In the genomic region with DNA sequence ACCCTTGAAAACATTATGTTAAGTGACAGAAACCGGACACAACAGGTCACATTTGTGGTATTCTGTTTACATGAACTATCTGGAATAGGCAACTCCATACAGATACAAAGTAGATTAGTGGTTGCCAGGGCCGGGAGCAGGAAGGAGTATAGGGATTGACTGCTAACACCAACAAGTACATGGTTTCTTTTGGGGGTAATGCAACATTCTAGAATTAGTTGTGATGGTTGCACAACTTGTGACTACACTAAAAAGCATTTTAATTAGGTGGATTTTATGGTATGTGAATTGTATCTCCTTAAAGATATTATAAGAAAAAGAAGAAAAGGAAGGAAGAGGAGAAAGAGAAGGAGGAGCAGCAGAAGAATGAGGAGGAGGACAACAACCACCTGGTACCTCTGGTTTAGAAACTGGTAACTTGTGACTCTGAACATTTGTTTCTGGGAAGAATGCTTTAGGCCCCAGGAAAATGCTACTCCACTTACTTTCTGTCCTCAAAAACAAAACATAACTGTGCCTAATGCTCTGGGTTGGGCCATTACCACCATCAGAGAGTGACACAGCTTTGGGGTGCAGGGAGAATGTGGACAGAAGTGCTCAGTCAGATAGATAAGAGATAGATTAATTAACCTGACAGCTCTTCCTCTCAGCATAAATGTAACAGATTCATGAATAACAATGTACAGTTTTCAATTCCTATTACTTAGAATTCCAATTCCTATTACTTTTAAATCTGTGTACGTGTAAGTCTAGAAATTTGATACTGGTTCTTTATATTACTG, we compare ENCODE assay signal across 1 cellular context.
TF ChIP-seq lines count a peak whose summit lies in the region.

No MANE protein-coding gene starts in this region.

TF ChIP-seq in K562, 482 proteins besides CTCF, POLR2A, EP300 and RAD21 (continued from another document):
- TF ChIP-seq ZNF407 (IDR thresholded peaks at IDR 0.05; ENCODE audit: low read depth) = no peak
- no peak for TF ChIP-seq MEF2D (tag; conservative IDR thresholded peaks at IDR 0.05; ENCODE audit: low read depth)
- no peak for TF ChIP-seq LARP7 (IDR thresholded peaks at IDR 0.05)
- 0 out of 2 replicates have a peak, but pooled peaks have one; percentile 41 for TF ChIP-seq SMARCE1 (IDR thresholded peaks at IDR 0.05)
- no peak for TF ChIP-seq ZNF324 (CRISPR knock-in tag; IDR thresholded peaks at IDR 0.05)
- TF ChIP-seq, protein P1, sequence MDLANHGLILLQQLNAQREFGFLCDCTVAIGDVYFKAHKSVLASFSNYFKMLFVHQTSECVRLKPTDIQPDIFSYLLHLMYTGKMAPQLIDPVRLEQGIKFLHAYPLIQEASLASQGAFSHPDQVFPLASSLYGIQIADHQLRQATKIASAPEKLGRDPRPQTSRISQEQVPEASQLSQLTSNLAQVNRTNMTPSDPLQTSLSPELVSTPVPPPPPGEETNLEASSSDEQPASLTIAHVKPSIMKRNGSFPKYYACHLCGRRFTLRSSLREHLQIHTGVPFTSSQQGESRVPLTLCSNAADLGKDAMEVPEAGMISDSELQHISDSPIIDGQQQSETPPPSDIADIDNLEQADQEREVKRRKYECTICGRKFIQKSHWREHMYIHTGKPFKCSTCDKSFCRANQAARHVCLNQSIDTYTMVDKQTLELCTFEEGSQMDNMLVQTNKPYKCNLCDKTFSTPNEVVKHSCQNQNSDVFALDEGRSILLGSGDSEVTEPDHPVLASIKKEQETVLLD (IDR thresholded peaks at IDR 0.05) = no peak
- no peak for TF ChIP-seq ZNF3 (CRISPR knock-in tag; IDR thresholded peaks at IDR 0.05)
- TF ChIP-seq, protein P2, sequence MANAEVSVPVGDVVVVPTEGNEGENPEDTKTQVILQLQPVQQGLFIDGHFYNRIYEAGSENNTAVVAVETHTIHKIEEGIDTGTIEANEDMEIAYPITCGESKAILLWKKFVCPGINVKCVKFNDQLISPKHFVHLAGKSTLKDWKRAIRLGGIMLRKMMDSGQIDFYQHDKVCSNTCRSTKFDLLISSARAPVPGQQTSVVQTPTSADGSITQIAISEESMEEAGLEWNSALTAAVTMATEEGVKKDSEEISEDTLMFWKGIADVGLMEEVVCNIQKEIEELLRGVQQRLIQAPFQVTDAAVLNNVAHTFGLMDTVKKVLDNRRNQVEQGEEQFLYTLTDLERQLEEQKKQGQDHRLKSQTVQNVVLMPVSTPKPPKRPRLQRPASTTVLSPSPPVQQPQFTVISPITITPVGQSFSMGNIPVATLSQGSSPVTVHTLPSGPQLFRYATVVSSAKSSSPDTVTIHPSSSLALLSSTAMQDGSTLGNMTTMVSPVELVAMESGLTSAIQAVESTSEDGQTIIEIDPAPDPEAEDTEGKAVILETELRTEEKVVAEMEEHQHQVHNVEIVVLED (CRISPR knock-in tag; IDR thresholded peaks at IDR 0.05) = 0 out of 2 replicates have a peak, but pooled peaks have one; percentile 12
- TF ChIP-seq HCFC1 (IDR thresholded peaks at IDR 0.05; ENCODE audit: low read depth, low read length) = no peak
- TF ChIP-seq, protein P3, sequence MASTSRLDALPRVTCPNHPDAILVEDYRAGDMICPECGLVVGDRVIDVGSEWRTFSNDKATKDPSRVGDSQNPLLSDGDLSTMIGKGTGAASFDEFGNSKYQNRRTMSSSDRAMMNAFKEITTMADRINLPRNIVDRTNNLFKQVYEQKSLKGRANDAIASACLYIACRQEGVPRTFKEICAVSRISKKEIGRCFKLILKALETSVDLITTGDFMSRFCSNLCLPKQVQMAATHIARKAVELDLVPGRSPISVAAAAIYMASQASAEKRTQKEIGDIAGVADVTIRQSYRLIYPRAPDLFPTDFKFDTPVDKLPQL (IDR thresholded peaks at IDR 0.05; ENCODE audit: extremely low read depth, insufficient read length) = no peak
- no peak for TF ChIP-seq BRCA1 (IDR thresholded peaks at IDR 0.05)
- TF ChIP-seq BRCA1 (CRISPR knock-in tag; IDR thresholded peaks at IDR 0.05) = no peak
- TF ChIP-seq BACH1 (tag; IDR thresholded peaks at IDR 0.05) = peak; percentile 18; the same call in 1 of the 2 replicates
- TF ChIP-seq, protein P4, sequence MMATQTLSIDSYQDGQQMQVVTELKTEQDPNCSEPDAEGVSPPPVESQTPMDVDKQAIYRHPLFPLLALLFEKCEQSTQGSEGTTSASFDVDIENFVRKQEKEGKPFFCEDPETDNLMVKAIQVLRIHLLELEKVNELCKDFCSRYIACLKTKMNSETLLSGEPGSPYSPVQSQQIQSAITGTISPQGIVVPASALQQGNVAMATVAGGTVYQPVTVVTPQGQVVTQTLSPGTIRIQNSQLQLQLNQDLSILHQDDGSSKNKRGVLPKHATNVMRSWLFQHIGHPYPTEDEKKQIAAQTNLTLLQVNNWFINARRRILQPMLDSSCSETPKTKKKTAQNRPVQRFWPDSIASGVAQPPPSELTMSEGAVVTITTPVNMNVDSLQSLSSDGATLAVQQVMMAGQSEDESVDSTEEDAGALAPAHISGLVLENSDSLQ (IDR thresholded peaks at IDR 0.05) = peak; percentile 72
- no peak for TF ChIP-seq EWSR1 (IDR thresholded peaks at IDR 0.05; ENCODE audit: borderline replicate concordance, low read depth, partially characterized antibody)
- TF ChIP-seq DPF2 (IDR thresholded peaks at IDR 0.05) = peak; percentile 37; the same call in 1 of the 2 replicates
- TF ChIP-seq TEAD4 (IDR thresholded peaks at IDR 0.05; ENCODE audit: low read length) = peak; percentile 38; the same call in 1 of the 2 replicates
- no peak for TF ChIP-seq TEAD4 (CRISPR knock-in tag; IDR thresholded peaks at IDR 0.05; ENCODE audit: borderline replicate concordance)
- TF ChIP-seq SMARCA4 (IDR thresholded peaks at IDR 0.05) = peak; percentile 68; the same call in 1 of the 2 replicates
- TF ChIP-seq, protein P5, sequence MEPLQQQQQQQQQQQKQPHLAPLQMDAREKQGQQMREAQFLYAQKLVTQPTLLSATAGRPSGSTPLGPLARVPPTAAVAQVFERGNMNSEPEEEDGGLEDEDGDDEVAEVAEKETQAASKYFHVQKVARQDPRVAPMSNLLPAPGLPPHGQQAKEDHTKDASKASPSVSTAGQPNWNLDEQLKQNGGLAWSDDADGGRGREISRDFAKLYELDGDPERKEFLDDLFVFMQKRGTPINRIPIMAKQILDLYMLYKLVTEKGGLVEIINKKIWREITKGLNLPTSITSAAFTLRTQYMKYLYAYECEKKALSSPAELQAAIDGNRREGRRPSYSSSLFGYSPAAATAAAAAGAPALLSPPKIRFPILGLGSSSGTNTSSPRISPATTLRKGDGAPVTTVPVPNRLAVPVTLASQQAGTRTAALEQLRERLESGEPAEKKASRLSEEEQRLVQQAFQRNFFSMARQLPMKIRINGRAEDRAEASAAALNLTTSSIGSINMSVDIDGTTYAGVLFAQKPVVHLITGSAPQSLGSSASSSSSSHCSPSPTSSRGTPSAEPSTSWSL (CRISPR knock-in tag; IDR thresholded peaks at IDR 0.05; ENCODE audit: borderline replicate concordance) = no peak
- TF ChIP-seq TAF9B (IDR thresholded peaks at IDR 0.05; ENCODE audit: partially characterized antibody) = no peak
- no peak for TF ChIP-seq ZFX (CRISPR knock-in tag; IDR thresholded peaks at IDR 0.05)
- TF ChIP-seq U2AF1 (optimal IDR thresholded peaks at IDR 0.05; ENCODE audit: low read depth, low read length) = no peak
- TF ChIP-seq ARNT (IDR thresholded peaks at IDR 0.05) = no peak
- TF ChIP-seq ZNF507 (tag; conservative IDR thresholded peaks at IDR 0.05) = peak; percentile 71
- TF ChIP-seq CEBPB (tag; IDR thresholded peaks at IDR 0.05) = peak; percentile 4; the same call in 1 of the 2 replicates
- no peak for TF ChIP-seq ZEB2 (IDR thresholded peaks at IDR 0.05)
- TF ChIP-seq NFE2 (IDR thresholded peaks at IDR 0.05; ENCODE audit: low read depth) = peak; percentile 76
- TF ChIP-seq CHCHD3 (CRISPR knock-in tag; IDR thresholded peaks at IDR 0.05) = no peak
- TF ChIP-seq TEAD2 (tag; IDR thresholded peaks at IDR 0.05) = peak; percentile 66; the same call in 1 of the 2 replicates
- TF ChIP-seq, protein P6, sequence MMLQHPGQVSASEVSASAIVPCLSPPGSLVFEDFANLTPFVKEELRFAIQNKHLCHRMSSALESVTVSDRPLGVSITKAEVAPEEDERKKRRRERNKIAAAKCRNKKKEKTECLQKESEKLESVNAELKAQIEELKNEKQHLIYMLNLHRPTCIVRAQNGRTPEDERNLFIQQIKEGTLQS (IDR thresholded peaks at IDR 0.05) = no peak
- TF ChIP-seq, protein P6 (CRISPR knock-in tag; conservative IDR thresholded peaks at IDR 0.05) = no peak
- TF ChIP-seq SRSF9 (IDR thresholded peaks at IDR 0.05; ENCODE audit: borderline replicate concordance, low read depth, low read length) = no peak
- TF ChIP-seq ATF7 (IDR thresholded peaks at IDR 0.05) = no peak
- TF ChIP-seq JUND (IDR thresholded peaks at IDR 0.05; ENCODE audit: borderline replicate concordance, low read depth, low read length) = peak; percentile 27; the same call in 1 of the 2 replicates
- TF ChIP-seq JUND (tag; IDR thresholded peaks at IDR 0.05; ENCODE audit: borderline replicate concordance, low read depth, low read length) = no peak; the same call in 2 of the 3 replicates
- TF ChIP-seq NR2C1 (IDR thresholded peaks at IDR 0.05) = no peak
- TF ChIP-seq NR2C1 (tag; IDR thresholded peaks at IDR 0.05) = no peak
- no peak for TF ChIP-seq KLF13 (tag; IDR thresholded peaks at IDR 0.05; ENCODE audit: borderline replicate concordance, low read depth)
- TF ChIP-seq POLR3G (IDR thresholded peaks at IDR 0.05; ENCODE audit: extremely low read depth, insufficient read length, insufficient replicate concordance) = no peak
- no peak for TF ChIP-seq TCF3 (CRISPR knock-in tag; IDR thresholded peaks at IDR 0.05)
- no peak for TF ChIP-seq DNMT1 (IDR thresholded peaks at IDR 0.05)
- TF ChIP-seq PRDM10 (IDR thresholded peaks at IDR 0.05; ENCODE audit: partially characterized antibody) = no peak
